ENCODE assay signal across 18 cellular contexts in the genomic region with DNA sequence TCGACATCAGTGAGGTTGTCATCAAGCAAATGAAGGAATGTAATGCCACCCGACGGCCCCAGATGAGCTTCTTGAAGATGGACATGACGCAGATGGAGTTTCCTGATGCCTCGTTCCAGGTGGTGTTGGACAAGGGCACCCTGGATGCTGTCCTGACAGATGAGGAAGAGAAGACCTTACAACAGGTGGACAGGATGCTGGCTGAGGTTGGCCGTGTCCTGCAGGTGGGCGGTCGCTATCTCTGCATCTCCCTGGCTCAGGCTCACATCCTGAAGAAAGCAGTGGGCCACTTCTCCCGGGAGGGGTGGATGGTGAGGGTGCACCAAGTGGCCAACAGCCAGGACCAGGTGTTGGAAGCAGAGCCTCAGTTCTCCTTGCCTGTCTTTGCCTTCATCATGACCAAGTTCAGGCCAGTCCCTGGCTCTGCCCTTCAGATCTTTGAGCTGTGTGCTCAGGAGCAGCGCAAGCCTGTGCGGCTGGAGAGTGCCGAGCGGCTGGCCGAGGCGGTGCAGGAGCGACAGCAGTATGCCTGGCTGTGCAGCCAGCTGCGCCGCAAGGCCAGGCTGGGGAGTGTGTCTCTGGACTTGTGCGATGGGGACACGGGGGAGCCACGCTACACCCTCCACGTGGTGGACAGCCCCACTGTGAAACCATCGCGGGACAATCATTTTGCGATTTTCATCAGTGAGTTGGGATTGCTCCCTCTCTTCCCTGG. TPM values are rescaled to one million over a fixed set of nuclear protein-coding genes. Genes with fewer than 3 reads are reported as not detected.
DNase-seq lines count a peak whose midpoint lies in the region; ATAC-seq and TF ChIP-seq lines count a peak whose summit lies in the region.
"Had no signal": no experiment of that assay in that cellular context is flagged by ENCODE, and none has a peak within 500 bp of the region (broad histone marks: within the 10 kb centered on the region; RNA-seq: fewer than 3 reads in every experiment).

No MANE protein-coding gene starts in this region.

- H4K8ac ChIP-seq in IMR-90 (ENCODE audit: low read depth in 2 of 2, low read length in 2 of 2): no peak overlapping the region

- H3K4me1 Mint-ChIP-seq in activated CD4-positive, alpha-beta T cell treated with anti-CD3 and anti-CD28 coated beads for 36 hours: peaks cover 69% of the 10 kb centered on the region
- peaks cover 33% of the 10 kb centered on the region for H3K4me1 Mint-ChIP-seq in activated T-helper 2 cell treated with anti-CD3 and anti-CD28 coated beads, Interferon-gamma antibody, Interleukin-2, Interleukin-4, amounts not matched to agents 10 μg/mL and 5 μg/mL and 100 μg/mL, durations not matched to agents 14 hours and 24 hours and 36 hours (ENCODE audit: low read depth)
- H3K4me1 Mint-ChIP-seq in natural killer cell: peaks cover 49 to 59% of the 10 kb centered on the region in 2 donors

- H2AK9ac ChIP-seq in IMR-90 (replicated peaks; ENCODE audit: low read depth, low read length, poor library complexity): peak overlapping the region; percentile 48

- no peak overlapping the region for H3K23ac ChIP-seq in IMR-90 (ENCODE audit: low read depth, low read length)

- BruUV-seq in IMR-90 (replicated peaks; lab: Mats Ljungman, UMichigan): no TSS peak

- no peak overlapping the region for H2BK120ac ChIP-seq in IMR-90 (ENCODE audit: low read depth, low read length)

- in situ Hi-C loops in IMR-90 (cut with MboI; ENCODE audit: low sequenced_read_pairs): no loop called here

- no peaks in the 10 kb centered on the region for H3K27me3 Mint-ChIP-seq in activated CD4-positive, alpha-beta T cell treated with anti-CD3 and anti-CD28 coated beads for 36 hours
- no peaks in the 10 kb centered on the region for H3K27me3 Mint-ChIP-seq in activated T-helper 2 cell treated with anti-CD3 and anti-CD28 coated beads, Interferon-gamma antibody, Interleukin-2, Interleukin-4, amounts not matched to agents 10 μg/mL and 5 μg/mL and 100 μg/mL, durations not matched to agents 14 hours and 24 hours and 36 hours (ENCODE audit: low read depth)
- no peaks in the 10 kb centered on the region for H3K27me3 Mint-ChIP-seq in natural killer cell (ENCODE audit: low read depth in 2 of 2)
- H3K27me3 Mint-ChIP-seq: stimulated activated memory B cell treated with anti-CD40 and anti-IgM and Interleukin-4, amounts not matched to agents 10 μg/mL and 1 μg/mL and 100 μg/mL, for 72 hours had no signal

- H4K5ac ChIP-seq in IMR-90 (ENCODE audit: low read depth, low read length): no peak overlapping the region

- no peak for TF ChIP-seq POLR2A in IMR-90 (IDR thresholded peaks at IDR 0.05; ENCODE audit: low read depth, low read length)

- H3K9me3 ChIP-seq in IMR-90 (ENCODE audit: control insufficient read depth, insufficient read depth, low read length): no peaks in the 10 kb centered on the region
- H3K9me3 ChIP-seq: MG63, pancreas had no signal

- no peak for DNase-seq in activated CD4-positive, alpha-beta T cell treated with anti-CD3 and anti-CD28 coated beads for 36 hours
- no peak for DNase-seq in activated CD4-positive, alpha-beta T cell treated with anti-CD3 and anti-CD28 coated beads, Interleukin-2, amount 50 U/mL, for 48 hours
- DNase-seq in IMR-90: no peak
- no peak for DNase-seq in activated T-helper 2 cell treated with anti-CD3 and anti-CD28 coated beads, Interferon-gamma antibody, Interleukin-2, Interleukin-4, amounts not matched to agents 10 μg/mL and 5 μg/mL and 100 μg/mL, durations not matched to agents 14 hours and 24 hours and 36 hours (ENCODE audit: low spot score)
- no peak for DNase-seq in natural killer cell
- no peak for DNase-seq in stimulated activated CD4-positive, alpha-beta T cell treated with anti-CD3 and anti-CD28 coated beads, Interleukin-2, amount 100 ng/mL, for 48 hours
- DNase-seq: activated CD4-positive, CD25-positive, alpha-beta regulatory T cell; MG63; NCI-H1930; NCI-H524 treated with DMSO at 0.1 percent for 48 hours; RPMI8226; SW 1271 had no signal

- no peaks in the 10 kb centered on the region for H4K20me1 ChIP-seq in IMR-90 (ENCODE audit: insufficient read depth, low read length)

- no peak overlapping the region for H2AK5ac ChIP-seq in IMR-90 (ENCODE audit: low read depth, low read length)

- no peak overlapping the region for H2BK5ac ChIP-seq in IMR-90 (ENCODE audit: low read depth, low read length, poor library complexity, severe bottlenecking)

- no peak overlapping the region for H3K14ac ChIP-seq in IMR-90 (replicated peaks; ENCODE audit: low read depth, low read length)

- peak overlapping the region; percentile 92 for H3K4me3 Mint-ChIP-seq in activated CD4-positive, alpha-beta T cell treated with anti-CD3 and anti-CD28 coated beads for 36 hours
- peak overlapping the region; percentile 93 for H3K4me3 Mint-ChIP-seq in activated T-helper 2 cell treated with anti-CD3 and anti-CD28 coated beads, Interferon-gamma antibody, Interleukin-2, Interleukin-4, amounts not matched to agents 10 μg/mL and 5 μg/mL and 100 μg/mL, durations not matched to agents 14 hours and 24 hours and 36 hours (ENCODE audit: low read depth)
- peak overlapping the region; percentile 100 for H3K4me3 Mint-ChIP-seq in natural killer cell

- H3K18ac ChIP-seq in IMR-90 (ENCODE audit: low read depth, low read length): no peak overlapping the region

- H3K4me1 ChIP-seq in IMR-90 (ENCODE audit: control insufficient read depth, insufficient read depth, low read length): peaks cover 2% of the 10 kb centered on the region; the same call in 1 of the 2 replicates

- CTCF ChIA-PET in activated CD4-positive, alpha-beta T cell treated with anti-CD3 and anti-CD28 coated beads for 36 hours (lab: Charles Lee): interaction anchor here (0.6 to 1.0 kb wide), 2 partner anchors 15 to 49 kb away, joined by 3 to 4 read pairs; no protein-coding TSS in a partner anchor
- CTCF ChIA-PET in IMR-90 (lab: Yijun Ruan, JAX): interaction anchor here (0.6 kb wide), 1 partner anchor 555 kb away, joined by 3 read pairs; no protein-coding TSS in a partner anchor

- H2BK20ac ChIP-seq in IMR-90 (ENCODE audit: low read depth, low read length): no peak overlapping the region

- intact Hi-C loops in activated CD4-positive, alpha-beta T cell treated with anti-CD3 and anti-CD28 coated beads for 36 hours (cut with DNase I, micrococcal nuclease): loop anchor here (5.0 to 10.0 kb wide), 2 partner anchors 1693 to 1889 kb away; partner anchors contain the start of genes PRDX6 (in 1 of the 2) and SCYL3 (in 1 of the 2)
- intact Hi-C loops in IMR-90 (cut with micrococcal nuclease): loop anchor here (5.0 kb wide), 1 partner anchor 137 kb away; no protein-coding TSS in a partner anchor
- intact Hi-C loops in activated T-helper 2 cell treated with anti-CD3 and anti-CD28 coated beads, Interferon-gamma antibody, Interleukin-2, Interleukin-4, amounts not matched to agents 10 μg/mL and 5 μg/mL and 100 μg/mL, durations not matched to agents 14 hours and 24 hours and 36 hours (cut with micrococcal nuclease): loop anchor here (10.0 kb wide), 1 partner anchor 1691 kb away; the partner anchor contains the start of gene PRDX6
- intact Hi-C loops in natural killer cell (cut with micrococcal nuclease): loop anchor here (5.0 kb wide), 1 partner anchor 1892 kb away; the partner anchor contains the start of gene SCYL3

- no peaks in the 10 kb centered on the region for H3K27me3 ChIP-seq in IMR-90 (ENCODE audit: control insufficient read depth, insufficient read depth, low read length)
- H3K27me3 ChIP-seq: MG63, pancreas had no signal

- peaks cover 35% of the 10 kb centered on the region for H3K36me3 ChIP-seq in IMR-90 (ENCODE audit: control insufficient read depth, insufficient read depth, low read length)

- no peak overlapping the region for H3K27ac ChIP-seq in IMR-90 (ENCODE audit: insufficient read depth, low read length)
- H3K27ac ChIP-seq: C4-2B, pancreas had no signal

- no peak for ATAC-seq in activated CD4-positive, alpha-beta T cell treated with anti-CD3 and anti-CD28 coated beads for 36 hours
- ATAC-seq in IMR-90 (ENCODE audit: low read depth): no peak
- no peak for ATAC-seq in natural killer cell
- ATAC-seq in HG02970 (IDR thresholded peaks at IDR 0.05; ENCODE audit: low FRiP score, unreplicated experiment): no peak
- no peak for ATAC-seq in GM19351 (IDR thresholded peaks at IDR 0.05; ENCODE audit: unreplicated experiment)
- ATAC-seq: esophagus mucosa; pancreas; stimulated activated memory B cell treated with anti-CD40 and anti-IgM and Interleukin-4, amounts not matched to agents 10 μg/mL and 1 μg/mL and 100 μg/mL, for 72 hours had no signal

- no peak overlapping the region for H3K4ac ChIP-seq in IMR-90 (ENCODE audit: low read depth, low read length)

- H3K4me3 ChIP-seq in IMR-90 (ENCODE audit: insufficient read depth, low read depth, low read length): no peak overlapping the region
- H3K4me3 ChIP-seq: MG63, pancreas had no signal

- H3K9me1 ChIP-seq in IMR-90 (ENCODE audit: insufficient read depth, low read length): peaks cover 6% of the 10 kb centered on the region; the same call in 1 of the 2 replicates

- H3K4me2 ChIP-seq in IMR-90 (ENCODE audit: low read depth, low read length): no peak overlapping the region

- peak overlapping the region; percentile 88 for H3K27ac Mint-ChIP-seq in activated CD4-positive, alpha-beta T cell treated with anti-CD3 and anti-CD28 coated beads for 36 hours
- no peak overlapping the region for H3K27ac Mint-ChIP-seq in activated T-helper 2 cell treated with anti-CD3 and anti-CD28 coated beads, Interferon-gamma antibody, Interleukin-2, Interleukin-4, amounts not matched to agents 10 μg/mL and 5 μg/mL and 100 μg/mL, durations not matched to agents 14 hours and 24 hours and 36 hours
- H3K27ac Mint-ChIP-seq in natural killer cell: peak overlapping the region; percentile 55 to 100

- H3K56ac ChIP-seq in IMR-90 (ENCODE audit: extremely low read depth, insufficient read depth, low read length): no peak overlapping the region

- TF ChIP-seq RAD21 in IMR-90 (IDR thresholded peaks at IDR 0.05; ENCODE audit: low read length): no peak

- H3K9me3 Mint-ChIP-seq in activated CD4-positive, alpha-beta T cell treated with anti-CD3 and anti-CD28 coated beads for 36 hours (ENCODE audit: low read depth): no peaks in the 10 kb centered on the region
- no peaks in the 10 kb centered on the region for H3K9me3 Mint-ChIP-seq in activated T-helper 2 cell treated with anti-CD3 and anti-CD28 coated beads, Interferon-gamma antibody, Interleukin-2, Interleukin-4, amounts not matched to agents 10 μg/mL and 5 μg/mL and 100 μg/mL, durations not matched to agents 14 hours and 24 hours and 36 hours
- no peaks in the 10 kb centered on the region for H3K9me3 Mint-ChIP-seq in natural killer cell
- H3K9me3 Mint-ChIP-seq: stimulated activated memory B cell treated with anti-CD40 and anti-IgM and Interleukin-4, amounts not matched to agents 10 μg/mL and 1 μg/mL and 100 μg/mL, for 72 hours had no signal

- dilution Hi-C loops in IMR-90 (cut with HindIII; ENCODE audit: low sequenced_read_pairs, unreplicated experiment): no loop called here

- peaks cover 26 to 53% of the 10 kb centered on the region in 2 experiments for H3K79me1 ChIP-seq in IMR-90 (ENCODE audit: low read depth in 1 of 2, low read length in 2 of 2)

- WGBS in IMR-90 (ENCODE audit: extremely low coverage in 2 of 2, insufficient read length in 1 of 2), 2 experiments: 95% methylated on average over 13 of the region's 25 CpGs; no CpG with 5 or more reads in 1 of the 2 experiments

- H2BK15ac ChIP-seq in IMR-90 (ENCODE audit: low read depth, low read length): no peak overlapping the region

- peaks cover 65% of the 10 kb centered on the region for H3K36me3 Mint-ChIP-seq in activated CD4-positive, alpha-beta T cell treated with anti-CD3 and anti-CD28 coated beads for 36 hours (ENCODE audit: low read depth)
- H3K36me3 Mint-ChIP-seq in activated T-helper 2 cell treated with anti-CD3 and anti-CD28 coated beads, Interferon-gamma antibody, Interleukin-2, Interleukin-4, amounts not matched to agents 10 μg/mL and 5 μg/mL and 100 μg/mL, durations not matched to agents 14 hours and 24 hours and 36 hours (ENCODE audit: low read depth): peaks cover 62% of the 10 kb centered on the region
- peaks cover 11% of the 10 kb centered on the region for H3K36me3 Mint-ChIP-seq in natural killer cell

- no peak overlapping the region for H4K91ac ChIP-seq in IMR-90 (ENCODE audit: insufficient read depth, low read depth, low read length)

- TF ChIP-seq CTCF in IMR-90 (conservative IDR thresholded peaks at IDR 0.05; ENCODE audit: low read depth, low read length): no peak
- TF ChIP-seq CTCF in natural killer cell (IDR thresholded peaks at IDR 0.05): no peak

- H2AFZ ChIP-seq in IMR-90 (replicated peaks; ENCODE audit: low read length, poor library complexity): no peak overlapping the region

- no peak overlapping the region for H3K9ac ChIP-seq in IMR-90 (ENCODE audit: low read depth, low read length)

- POLR2A ChIA-PET in activated CD4-positive, alpha-beta T cell treated with anti-CD3 and anti-CD28 coated beads for 36 hours (lab: Charles Lee): no interaction called here
- POLR2A ChIA-PET in IMR-90 (lab: Charles Lee; ENCODE audit: unreplicated experiment): no interaction called here

RNA-seq across cellular contexts. Expression of gene METTL13, which starts 2.5 kb away (rescaled TPM):
- total RNA-seq in activated CD4-positive, alpha-beta T cell treated with anti-CD3 and anti-CD28 coated beads for 36 hours: 10 to 100 TPM; 41.1 to 52.9 TPM
- total RNA-seq in IMR-90 (2012; rRNA removed) (25.8 and 26.3 TPM in 2 replicates), natural killer cell (10 to 100 TPM; 12.1 to 23.3 (median 18.2) TPM)
- polyA plus RNA-seq in IMR-90 (2012; rRNA removed): 22.6 and 25.1 TPM in 2 replicates
- polyA plus RNA-seq in IMR-90 (2012; cell fraction: cytosol; rRNA removed): 16.8 and 20.4 TPM in 2 replicates
- 9.8 and 11.9 TPM in 2 replicates for polyA plus RNA-seq in IMR-90 (2012; cell fraction: nucleus; rRNA removed; ENCODE audit: low replicate concordance)
- total RNA-seq in activated T-helper 2 cell treated with anti-CD3 and anti-CD28 coated beads, Interferon-gamma antibody, Interleukin-2, Interleukin-4, amounts not matched to agents 10 μg/mL and 5 μg/mL and 100 μg/mL, durations not matched to agents 14 hours and 24 hours and 36 hours: 50.0 and 53.6 TPM in 2 replicates

RNA-seq across cellular contexts. Expression of gene VAMP4, which starts 42.1 kb away (rescaled TPM):
- 10 to 100 TPM in 1 of 2 experiments, 1 to 10 TPM in 1; 9.7 to 11.6 TPM for total RNA-seq in activated CD4-positive, alpha-beta T cell treated with anti-CD3 and anti-CD28 coated beads for 36 hours
- total RNA-seq in IMR-90 (2012; rRNA removed): 3.4 and 7.5 TPM in 2 replicates
- polyA plus RNA-seq in IMR-90 (2012; rRNA removed): 3.8 and 5.4 TPM in 2 replicates
- polyA plus RNA-seq in IMR-90 (2012; cell fraction: cytosol; rRNA removed): 1.1 and 1.8 TPM in 2 replicates
- 1.1 and 6.7 TPM in 2 replicates for polyA plus RNA-seq in IMR-90 (2012; cell fraction: nucleus; rRNA removed; ENCODE audit: low replicate concordance)
- 10.2 and 11.8 TPM in 2 replicates for total RNA-seq in activated T-helper 2 cell treated with anti-CD3 and anti-CD28 coated beads, Interferon-gamma antibody, Interleukin-2, Interleukin-4, amounts not matched to agents 10 μg/mL and 5 μg/mL and 100 μg/mL, durations not matched to agents 14 hours and 24 hours and 36 hours
- total RNA-seq in natural killer cell: 10 to 100 TPM; 17.5 to 24.2 (median 20.7) TPM

RNA-seq across cellular contexts. Expression of gene DNM3, which starts 57.3 kb away (rescaled TPM):
- 1 to 10 TPM; 1.1 to 1.4 TPM for total RNA-seq in activated CD4-positive, alpha-beta T cell treated with anti-CD3 and anti-CD28 coated beads for 36 hours
- 0.36 and 0.83 TPM in 2 replicates for total RNA-seq in IMR-90 (2012; rRNA removed)
- polyA plus RNA-seq in IMR-90 (2012; rRNA removed): 0.36 TPM in 2 replicates
- polyA plus RNA-seq in IMR-90 (2012; cell fraction: cytosol; rRNA removed): under 0.01 and 0.08 TPM in 2 replicates
- 0.22 and 0.24 TPM in 2 replicates for polyA plus RNA-seq in IMR-90 (2012; cell fraction: nucleus; rRNA removed; ENCODE audit: low replicate concordance)
- total RNA-seq in activated T-helper 2 cell treated with anti-CD3 and anti-CD28 coated beads, Interferon-gamma antibody, Interleukin-2, Interleukin-4, amounts not matched to agents 10 μg/mL and 5 μg/mL and 100 μg/mL, durations not matched to agents 14 hours and 24 hours and 36 hours: 0.37 and 0.41 TPM in 2 replicates
- 1 to 10 TPM; 2.5 to 3.3 (median 2.8) TPM for total RNA-seq in natural killer cell
